Comparison of ENCODE assay signal across 21 cellular contexts in the genomic region with DNA sequence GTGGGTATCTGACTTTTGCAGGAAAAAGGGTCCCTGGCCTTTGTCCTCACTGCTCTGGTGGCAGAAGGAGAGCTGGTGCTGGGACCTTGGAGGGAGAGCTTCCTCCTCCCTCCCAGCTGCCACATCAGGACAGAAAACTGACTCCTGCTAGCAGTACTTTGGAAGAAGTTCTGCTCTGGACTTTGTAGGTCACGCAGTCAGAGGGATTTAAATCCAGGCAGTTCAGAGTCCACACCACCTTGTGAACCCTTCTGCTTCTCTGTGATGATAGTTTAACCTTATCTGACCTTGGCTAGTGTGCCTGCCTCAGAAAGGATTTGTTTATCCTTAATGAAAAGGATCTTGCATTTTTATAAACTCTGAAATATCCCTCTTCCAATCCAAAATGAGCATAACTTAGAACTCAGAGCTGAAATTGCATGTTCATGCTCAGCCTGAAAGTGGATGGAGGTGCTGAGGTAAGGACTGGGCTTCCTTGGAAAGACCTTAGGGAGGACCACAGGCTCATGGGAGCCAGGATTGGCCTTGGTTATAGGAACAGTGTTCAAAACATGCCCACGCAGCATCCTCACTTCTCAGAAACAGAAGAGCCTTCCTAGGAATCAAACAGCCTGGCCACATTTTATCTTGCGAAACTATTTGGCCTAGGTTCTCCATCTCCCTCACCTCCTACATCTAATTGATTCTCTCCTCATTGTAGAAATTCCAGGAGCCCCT.
DNase-seq lines count a peak whose midpoint lies in the region; ATAC-seq and TF ChIP-seq lines count a peak whose summit lies in the region.
"Had no signal": no experiment of that assay in that cellular context is flagged by ENCODE, and none has a peak within 500 bp of the region (broad histone marks: within the 10 kb centered on the region; RNA-seq: fewer than 3 reads in every experiment).

No MANE protein-coding gene starts in this region.

- intact Hi-C loops in breast epithelium (cut with DNase I; ENCODE audit: low total_unique reads) = no loop called here
- intact Hi-C loops in MCF 10A (cut with micrococcal nuclease) = no loop called here
- intact Hi-C loops in Right ventricle myocardium superior (cut with DNase I) = no loop called here
- intact Hi-C loops in lower lobe of right lung (cut with DNase I) = no loop called here

- TF ChIP-seq CTCF in breast epithelium (IDR thresholded peaks at IDR 0.05) (no peak), MCF 10A (IDR thresholded peaks at IDR 0.05; ENCODE audit: unreplicated experiment) (no peak), lower lobe of right lung (IDR thresholded peaks at IDR 0.05) (no peak), brain microvascular endothelial cell (IDR thresholded peaks at IDR 0.05; ENCODE audit: low read depth, low read length, missing control alignments) (no peak)

- peak; percentile 83 for ATAC-seq in Right ventricle myocardium superior (ENCODE audit: poor library complexity)
- ATAC-seq in lower lobe of right lung = peak in 1 of 2 donors; percentile 16
- ATAC-seq in stimulated activated naive CD8-positive, alpha-beta T cell treated with anti-CD3 and anti-CD28 coated beads, Interleukin-15, Interleukin-2, amounts not matched to agents 100 U/mL and 50 U/mL, for 24 hours = no peak
- ATAC-seq: A549 had no signal

- H3K36me3 ChIP-seq in breast epithelium (no peaks in the 10 kb centered on the region), lower lobe of right lung (no peaks in the 10 kb centered on the region), brain microvascular endothelial cell (replicated peaks) (no peaks in the 10 kb centered on the region)
- H3K36me3 ChIP-seq: HAP-1 had no signal

- no peaks in the 10 kb centered on the region for H3K27me3 Mint-ChIP-seq in MCF 10A (ENCODE audit: insufficient read depth, unreplicated experiment)
- H3K27me3 Mint-ChIP-seq: brain had no signal

- no peaks in the 10 kb centered on the region for H3K36me3 Mint-ChIP-seq in MCF 10A (ENCODE audit: insufficient read depth, unreplicated experiment)
- H3K36me3 Mint-ChIP-seq: brain had no signal

- no peak overlapping the region for H3K4me3 Mint-ChIP-seq in MCF 10A (ENCODE audit: unreplicated experiment)
- H3K4me3 Mint-ChIP-seq: activated B cell treated with CpG ODN at 0.5 μM for 24 hours; brain; stimulated activated naive CD8-positive, alpha-beta T cell treated with anti-CD3 and anti-CD28 coated beads, Interleukin-15, Interleukin-2, amounts not matched to agents 100 ng/mL and 50 ng/mL, for 24 hours had no signal

- BruUV-seq in MCF 10A (replicated peaks; lab: Mats Ljungman, UMichigan) = no TSS peak

- peaks cover 8% of the 10 kb centered on the region for H3K4me1 Mint-ChIP-seq in MCF 10A (ENCODE audit: insufficient read depth, unreplicated experiment)

- CTCF ChIA-PET in MCF 10A (lab: Yijun Ruan, JAX) = interaction anchor here (0.6 to 1.4 kb wide), 6 partner anchors 19 to 1836 kb away, joined by 3 to 5 read pairs (median 4); no protein-coding TSS in a partner anchor

- H3K27ac Mint-ChIP-seq in MCF 10A (ENCODE audit: low read depth, unreplicated experiment) = no peak overlapping the region
- H3K27ac Mint-ChIP-seq: activated B cell treated with CpG ODN at 0.5 μM for 24 hours; stimulated activated naive CD8-positive, alpha-beta T cell treated with anti-CD3 and anti-CD28 coated beads, Interleukin-15, Interleukin-2, amounts not matched to agents 100 ng/mL and 50 ng/mL, for 24 hours had no signal

- POLR2A ChIA-PET in MCF 10A (lab: Yijun Ruan, JAX) = interaction anchor here (1.5 kb wide), 1 partner anchor 27 kb away, joined by 5 read pairs; no protein-coding TSS in a partner anchor

- no peaks in the 10 kb centered on the region for H3K4me1 ChIP-seq in breast epithelium
- H3K4me1 ChIP-seq in lower lobe of right lung = peaks cover 12% of the 10 kb centered on the region
- H3K4me1 ChIP-seq: A549 had no signal

- H3K9me3 ChIP-seq in breast epithelium (no peaks in the 10 kb centered on the region), lower lobe of right lung (no peaks in the 10 kb centered on the region)
- H3K9me3 ChIP-seq: A549, HAP-1 had no signal

- no peaks in the 10 kb centered on the region for H3K9me3 Mint-ChIP-seq in MCF 10A (ENCODE audit: unreplicated experiment)
- H3K9me3 Mint-ChIP-seq: activated B cell treated with CpG ODN at 0.5 μM for 24 hours; brain; stimulated activated naive CD8-positive, alpha-beta T cell treated with anti-CD3 and anti-CD28 coated beads, Interleukin-15, Interleukin-2, amounts not matched to agents 100 ng/mL and 50 ng/mL, for 24 hours had no signal

- H3K4me3 ChIP-seq in breast epithelium (no peak overlapping the region), lower lobe of right lung (no peak overlapping the region), brain microvascular endothelial cell (ENCODE audit: low read depth, low read length) (no peak overlapping the region)
- H3K4me3 ChIP-seq: A549, coronary artery, HAP-1 had no signal

- no peak for TF ChIP-seq POLR2A in breast epithelium (IDR thresholded peaks at IDR 0.05)

- in situ Hi-C loops in brain microvascular endothelial cell (cut with HindIII; ENCODE audit: low pct_ligation_motif_present, low sequenced_read_pairs) = no loop called here

- no peak for DNase-seq in breast epithelium (ENCODE audit: low spot score in 2 of 2)
- DNase-seq in MCF 10A (ENCODE audit: unreplicated experiment) = no peak
- no peak for DNase-seq in Right ventricle myocardium superior
- DNase-seq in lower lobe of right lung = no peak
- DNase-seq in NCI-H1436 treated with DMSO at 0.1 percent for 48 hours (lab: John Stamatoyannopoulos, UW) = no peak
- no peak for DNase-seq in brain microvascular endothelial cell
- no peak for DNase-seq in DMS53 (lab: John Stamatoyannopoulos, UW)
- no peak for DNase-seq in stimulated activated naive CD8-positive, alpha-beta T cell treated with anti-CD3 and anti-CD28 coated beads, Interleukin-15, Interleukin-2, amounts not matched to agents 100 U/mL and 50 U/mL, for 24 hours
- DNase-seq: activated B cell treated with CpG ODN at 0.5 μM for 24 hours; activated CD4-positive, alpha-beta T cell treated with anti-CD3 and anti-CD28 coated beads, Interleukin-2, amount 50 U/mL, for 48 hours; NCI-H1436; NCI-H524 treated with DMSO at 0.1 percent for 48 hours; RPMI8226; stimulated activated CD4-positive, alpha-beta T cell treated with anti-CD3 and anti-CD28 coated beads, Interleukin-4, amount 100 ng/mL, for 24 hours; T1000; trophoblast cell had no signal

- H3K27ac ChIP-seq in breast epithelium = peak overlapping the region; percentile 19 to 69
- H3K27ac ChIP-seq in lower lobe of right lung = peak overlapping the region; percentile 49
- no peak overlapping the region for H3K27ac ChIP-seq in brain microvascular endothelial cell
- H3K27ac ChIP-seq: A549 had no signal

- no peaks in the 10 kb centered on the region for H3K27me3 ChIP-seq in breast epithelium
- H3K27me3 ChIP-seq in lower lobe of right lung (ENCODE audit: low read depth) = no peaks in the 10 kb centered on the region
- no peaks in the 10 kb centered on the region for H3K27me3 ChIP-seq in brain microvascular endothelial cell (replicated peaks)
